In the genomic region with DNA sequence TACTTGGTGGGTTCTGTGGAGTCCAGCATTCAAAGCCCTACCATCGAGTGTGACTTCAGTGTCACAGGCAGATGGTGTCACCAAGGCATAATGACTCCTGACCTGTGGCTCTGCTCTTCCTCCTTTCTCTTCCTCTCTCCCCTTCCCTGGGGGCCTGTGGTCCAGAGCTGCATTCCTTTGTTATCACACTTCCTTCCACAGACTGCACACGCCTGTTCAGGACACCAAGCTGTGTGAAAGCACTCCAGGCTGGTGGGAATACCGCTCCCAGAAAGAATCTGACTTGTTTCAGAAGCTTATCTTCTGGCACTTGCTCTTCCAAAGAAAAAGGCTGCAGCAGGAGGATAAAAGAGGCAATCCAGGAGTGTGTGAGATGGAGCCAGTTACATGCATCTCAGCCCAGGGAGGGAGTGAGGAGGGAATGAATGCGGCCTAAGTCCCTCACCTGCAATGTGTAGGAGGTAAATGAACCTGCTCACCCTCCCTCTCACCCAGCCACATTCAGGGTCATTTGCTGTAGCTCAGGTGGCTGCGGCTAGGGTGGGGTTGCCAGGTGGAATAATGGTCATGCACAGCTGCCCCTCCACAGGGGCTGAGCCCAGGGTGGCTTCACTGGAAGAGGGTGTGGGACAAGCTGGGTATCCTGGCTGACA, we compare ENCODE assay signal across 15 cellular contexts.
DNase-seq lines count a peak whose midpoint lies in the region; ATAC-seq, FAIRE-seq and TF ChIP-seq lines count a peak whose summit lies in the region.
"Had no signal": no experiment of that assay in that cellular context is flagged by ENCODE, and none has a peak within 500 bp of the region (broad histone marks: within the 10 kb centered on the region; RNA-seq: fewer than 3 reads in every experiment).

No MANE protein-coding gene starts in this region.

- H3K4me1 ChIP-seq in fibroblast of lung (ENCODE audit: control insufficient read depth, extremely low read depth, insufficient read depth, low read length) (peaks cover 18% of the 10 kb centered on the region), mesendoderm (ENCODE audit: control insufficient read depth, low read depth, low read length) (peaks cover 3% of the 10 kb centered on the region), SK-N-SH (ENCODE audit: control insufficient read depth in 1 of 2, insufficient read depth in 2 of 2, low read depth in 1 of 2, low read length in 1 of 2) (peaks cover 4 to 7% of the 10 kb centered on the region in 2 experiments; a peak in 1 of 4 replicates), aorta (ENCODE audit: control insufficient read depth in 1 of 2, insufficient read depth in 2 of 2, low read length in 2 of 2) (peaks cover 0 to 2% of the 10 kb centered on the region in 2 donors)

- H2BK15ac ChIP-seq in mesendoderm (replicated peaks; ENCODE audit: low read depth), result no peak overlapping the region

- no peaks in the 10 kb centered on the region for H3K9me2 ChIP-seq in SK-N-SH

- H2BK120ac ChIP-seq in mesendoderm (ENCODE audit: low read depth, low read length), result no peak overlapping the region

- CTCF ChIA-PET in SK-N-SH (lab: Yijun Ruan, JAX), result interaction anchor here (1.0 to 1.4 kb wide), 2 partner anchors 97 to 334 kb away, joined by 3 to 4 read pairs; no protein-coding TSS in a partner anchor

- WGBS in mesendoderm (ENCODE audit: extremely low coverage, insufficient coverage, low lambda C conversion rate), result no CpG with 5 or more reads among the region's 5 CpGs
- 79% methylated on average over 5 of the region's 5 CpGs for WGBS in SK-N-SH (ENCODE audit: low lambda C conversion rate)
- 77 to 79% methylated on average over 5 of the region's 5 CpGs for WGBS in aorta, 2 donors

- no peak overlapping the region for H3K27ac ChIP-seq in fibroblast of lung (ENCODE audit: insufficient read depth, low read length)
- H3K27ac ChIP-seq in mesendoderm (ENCODE audit: low read depth, low read length), result no peak overlapping the region
- H3K27ac ChIP-seq in SK-N-SH (ENCODE audit: low read depth in 2 of 2, low read length in 1 of 2), result no peak overlapping the region
- no peak overlapping the region for H3K27ac ChIP-seq in aorta (ENCODE audit: low read depth in 1 of 2, low read length in 2 of 2)
- H3K27ac ChIP-seq: skin epidermis, upper lobe of left lung had no signal

- H2AFZ ChIP-seq in fibroblast of lung (ENCODE audit: low read length) (no peak overlapping the region), SK-N-SH (ENCODE audit: low read depth) (no peak overlapping the region)

- no peak for TF ChIP-seq RAD21 in SK-N-SH (IDR thresholded peaks at IDR 0.05; ENCODE audit: low read length)

- peak; percentile 80 for FAIRE-seq in RCC 7860 (lab: Jason Lieb, UNC)

- no peak overlapping the region for H4K5ac ChIP-seq in mesendoderm (ENCODE audit: low read length)

- TF ChIP-seq EP300 in SK-N-SH (IDR thresholded peaks at IDR 0.05; ENCODE audit: borderline replicate concordance in 1 of 2, low read depth in 1 of 2, low read length in 1 of 2), result no peak

- H3K4me2 ChIP-seq in fibroblast of lung (ENCODE audit: extremely low read depth, insufficient read depth, low read length) (no peak overlapping the region), mesendoderm (ENCODE audit: low read length) (no peak overlapping the region), SK-N-SH (no peak overlapping the region)

- H3K27me3 ChIP-seq in fibroblast of lung (ENCODE audit: control insufficient read depth, insufficient read depth, low read length), result no peaks in the 10 kb centered on the region
- no peaks in the 10 kb centered on the region for H3K27me3 ChIP-seq in mesendoderm (ENCODE audit: insufficient read depth, low read length, poor library complexity)
- H3K27me3 ChIP-seq in SK-N-SH (ENCODE audit: insufficient read depth), result no peaks in the 10 kb centered on the region
- no peaks in the 10 kb centered on the region for H3K27me3 ChIP-seq in aorta (ENCODE audit: control insufficient read depth in 1 of 2, insufficient read depth in 2 of 2, low read length in 1 of 2)
- H3K27me3 ChIP-seq: upper lobe of left lung had no signal

- intact Hi-C loops in aorta (cut with DNase I), result loop anchor here in 1 of 2 donors (10.0 kb wide), 1 partner anchor 77 kb away; no protein-coding TSS in a partner anchor

- H3K4ac ChIP-seq in mesendoderm (ENCODE audit: low read depth, low read length), result no peak overlapping the region

- H3K4me3 ChIP-seq in fibroblast of lung (replicated peaks in 1 of 4; ENCODE audit: control extremely low read depth in 1 of 4, insufficient read depth in 1 of 4, low read depth in 3 of 4, low read length in 4 of 4) (no peak overlapping the region), mesendoderm (ENCODE audit: low read length) (no peak overlapping the region), SK-N-SH (ENCODE audit: low read depth in 2 of 2, low read length in 1 of 2) (no peak overlapping the region), aorta (ENCODE audit: low read length in 2 of 2) (no peak overlapping the region)
- H3K4me3 ChIP-seq: skin epidermis, upper lobe of left lung had no signal

- H3K79me1 ChIP-seq in mesendoderm (ENCODE audit: low read length), result no peaks in the 10 kb centered on the region

- no peaks in the 10 kb centered on the region for H4K20me1 ChIP-seq in fibroblast of lung (ENCODE audit: control insufficient read depth, extremely low read depth, insufficient read depth, low read length)
- no peaks in the 10 kb centered on the region for H4K20me1 ChIP-seq in SK-N-SH (ENCODE audit: insufficient read depth)

- POLR2A ChIA-PET in SK-N-SH (lab: Yijun Ruan, JAX), result no interaction called here

- H2BK5ac ChIP-seq in mesendoderm (ENCODE audit: low read length), result no peak overlapping the region

- no peak overlapping the region for H4K8ac ChIP-seq in mesendoderm (ENCODE audit: low read depth, low read length)

- no peaks in the 10 kb centered on the region for H3K36me3 ChIP-seq in fibroblast of lung (ENCODE audit: control insufficient read depth, insufficient read depth, low read length)
- H3K36me3 ChIP-seq in mesendoderm (ENCODE audit: control insufficient read depth, insufficient read depth, low read length), result no peaks in the 10 kb centered on the region
- no peaks in the 10 kb centered on the region for H3K36me3 ChIP-seq in SK-N-SH (replicated peaks in 1 of 2; ENCODE audit: control insufficient read depth in 1 of 2, insufficient read depth in 2 of 2, low read length in 1 of 2)
- H3K36me3 ChIP-seq in aorta (ENCODE audit: control insufficient read depth in 1 of 2, insufficient read depth in 2 of 2, low read length in 1 of 2), result no peaks in the 10 kb centered on the region
- H3K36me3 ChIP-seq: upper lobe of left lung had no signal

- H3K18ac ChIP-seq in mesendoderm (ENCODE audit: low read length), result no peak overlapping the region

- H3K79me2 ChIP-seq in fibroblast of lung (ENCODE audit: control insufficient read depth, insufficient read depth, low read length) (no peaks in the 10 kb centered on the region), mesendoderm (ENCODE audit: control insufficient read depth, insufficient read depth, low read length) (no peaks in the 10 kb centered on the region), SK-N-SH (ENCODE audit: insufficient read depth) (no peaks in the 10 kb centered on the region)

- peak overlapping the region; percentile 58 for H2AK5ac ChIP-seq in mesendoderm (ENCODE audit: low read length)

- no peaks in the 10 kb centered on the region for H3F3A ChIP-seq in SK-N-SH (replicated peaks; ENCODE audit: insufficient read depth)

- DNase-seq in Daoy (ENCODE audit: low read depth) (peak; percentile 81), RCC 7860 (ENCODE audit: low spot score) (peak; percentile 79), fibroblast of lung (ENCODE audit: low read depth in 2 of 2) (peak; percentile 42 to 86), mesendoderm (peak; percentile 62), SK-N-SH (no peak), aorta (no peak)
- DNase-seq: activated T-cell treated with anti-CD3 and anti-CD28 coated beads, Interleukin-2, amount 50 U/mL, for 48 hours; CD4-positive, alpha-beta T cell; cerebellar nuclear complex; glutamatergic neuron; upper lobe of left lung had no signal

- ATAC-seq in HG02798 (IDR thresholded peaks at IDR 0.05; ENCODE audit: poor library complexity, unreplicated experiment) (no peak), aorta (ENCODE audit: low FRiP score) (no peak), HG02840 (IDR thresholded peaks at IDR 0.05; ENCODE audit: low FRiP score, unreplicated experiment) (no peak)
- ATAC-seq: WTC11 had no signal

- H3K23ac ChIP-seq in mesendoderm (ENCODE audit: low read length), result peak overlapping the region; percentile 9

- H3K9me3 ChIP-seq in fibroblast of lung (ENCODE audit: control insufficient read depth, insufficient read depth, low read depth, low read length) (no peaks in the 10 kb centered on the region), SK-N-SH (no peaks in the 10 kb centered on the region), aorta (ENCODE audit: control insufficient read depth, low read length) (no peaks in the 10 kb centered on the region)
- H3K9me3 ChIP-seq: upper lobe of left lung had no signal

- H3K9ac ChIP-seq in fibroblast of lung (ENCODE audit: insufficient read depth, low read length) (no peak overlapping the region), mesendoderm (ENCODE audit: low read length) (no peak overlapping the region), SK-N-SH (no peak overlapping the region)

- TF ChIP-seq CTCF in fibroblast of lung (conservative IDR thresholded peaks at IDR 0.05 in 1 of 2, IDR thresholded peaks at IDR 0.05 in 1 of 2; ENCODE audit: low read depth in 1 of 2, low read length in 2 of 2), result no peak
- no peak for TF ChIP-seq CTCF in SK-N-SH (IDR thresholded peaks at IDR 0.05)

- no peak overlapping the region for H3K56ac ChIP-seq in mesendoderm (ENCODE audit: low read length)

TF ChIP-seq in SK-N-SH, 30 proteins besides CTCF, POLR2A, EP300 and RAD21:
- no peak for TF ChIP-seq SIN3A (IDR thresholded peaks at IDR 0.05; ENCODE audit: borderline replicate concordance, low read depth, low read length)

Comparison
In these comparisons a context has a peak if more than half of its experiments do, and no peak if none do; other contexts are left out.
1. DNase-seq: peak in Daoy (single experiment), RCC 7860 (single experiment), fibroblast of lung (2 of 2) and mesendoderm (single experiment); none in SK-N-SH (single experiment) and aorta (0 of 2).